1 cellular context compared by ENCODE assay signal in the genomic region with DNA sequence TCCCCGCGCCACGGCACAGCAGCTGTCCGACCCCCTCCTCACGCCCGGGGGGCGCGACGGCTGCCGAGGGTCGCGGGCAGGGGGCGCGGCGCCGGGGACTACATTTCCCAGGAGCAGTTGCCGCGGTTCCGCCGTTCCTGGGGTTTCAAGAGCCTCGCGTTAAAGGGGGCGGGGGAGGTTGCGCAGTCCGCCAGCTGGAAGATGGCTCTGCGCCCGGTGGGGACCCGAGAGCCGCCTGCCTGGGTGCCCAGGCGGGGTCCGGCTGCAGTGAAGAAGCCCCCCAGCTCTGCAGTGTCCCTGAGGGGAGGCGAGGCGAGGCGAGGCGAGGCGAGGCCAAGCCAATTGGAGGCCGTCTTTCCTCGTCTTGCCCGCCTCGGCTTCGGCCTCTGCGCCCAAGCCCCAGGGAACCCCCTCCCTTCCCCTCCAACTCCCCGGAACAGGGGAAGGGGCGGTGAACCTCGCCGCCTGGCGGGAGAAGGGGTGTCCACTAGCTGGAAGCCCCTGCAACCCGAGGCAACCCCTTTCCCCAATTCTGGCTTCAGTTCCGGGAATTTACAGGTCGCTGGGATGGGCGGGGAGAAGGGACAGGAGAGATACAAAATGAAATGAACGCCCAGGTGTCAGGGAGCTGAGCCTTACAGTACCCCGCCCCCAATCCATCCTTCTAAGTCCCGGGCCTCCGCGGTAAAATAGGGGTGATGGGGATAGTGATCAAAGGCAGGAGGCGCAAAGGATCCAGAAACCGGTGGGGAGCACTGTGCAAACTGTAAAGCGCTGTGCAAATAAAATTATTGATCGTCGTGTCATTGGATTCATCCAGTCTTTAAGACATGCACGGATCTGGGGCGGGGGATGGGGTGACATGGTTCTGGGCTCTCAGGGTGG.
TF ChIP-seq lines count a peak whose summit lies in the region.

No MANE protein-coding gene starts in this region.

TF ChIP-seq in HepG2, 621 proteins besides CTCF, POLR2A, EP300 and RAD21 (continued from another document and continues in another):
- TF ChIP-seq, protein P1, sequence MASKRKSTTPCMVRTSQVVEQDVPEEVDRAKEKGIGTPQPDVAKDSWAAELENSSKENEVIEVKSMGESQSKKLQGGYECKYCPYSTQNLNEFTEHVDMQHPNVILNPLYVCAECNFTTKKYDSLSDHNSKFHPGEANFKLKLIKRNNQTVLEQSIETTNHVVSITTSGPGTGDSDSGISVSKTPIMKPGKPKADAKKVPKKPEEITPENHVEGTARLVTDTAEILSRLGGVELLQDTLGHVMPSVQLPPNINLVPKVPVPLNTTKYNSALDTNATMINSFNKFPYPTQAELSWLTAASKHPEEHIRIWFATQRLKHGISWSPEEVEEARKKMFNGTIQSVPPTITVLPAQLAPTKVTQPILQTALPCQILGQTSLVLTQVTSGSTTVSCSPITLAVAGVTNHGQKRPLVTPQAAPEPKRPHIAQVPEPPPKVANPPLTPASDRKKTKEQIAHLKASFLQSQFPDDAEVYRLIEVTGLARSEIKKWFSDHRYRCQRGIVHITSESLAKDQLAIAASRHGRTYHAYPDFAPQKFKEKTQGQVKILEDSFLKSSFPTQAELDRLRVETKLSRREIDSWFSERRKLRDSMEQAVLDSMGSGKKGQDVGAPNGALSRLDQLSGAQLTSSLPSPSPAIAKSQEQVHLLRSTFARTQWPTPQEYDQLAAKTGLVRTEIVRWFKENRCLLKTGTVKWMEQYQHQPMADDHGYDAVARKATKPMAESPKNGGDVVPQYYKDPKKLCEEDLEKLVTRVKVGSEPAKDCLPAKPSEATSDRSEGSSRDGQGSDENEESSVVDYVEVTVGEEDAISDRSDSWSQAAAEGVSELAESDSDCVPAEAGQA (IDR thresholded peaks at IDR 0.05; ENCODE audit: low read depth) = no peak
- TF ChIP-seq, protein P1 (CRISPR knock-in tag; IDR thresholded peaks at IDR 0.05; ENCODE audit: borderline replicate concordance) = 0 out of 2 replicates have a peak, but pooled peaks have one; percentile 57
- TF ChIP-seq, protein P2, sequence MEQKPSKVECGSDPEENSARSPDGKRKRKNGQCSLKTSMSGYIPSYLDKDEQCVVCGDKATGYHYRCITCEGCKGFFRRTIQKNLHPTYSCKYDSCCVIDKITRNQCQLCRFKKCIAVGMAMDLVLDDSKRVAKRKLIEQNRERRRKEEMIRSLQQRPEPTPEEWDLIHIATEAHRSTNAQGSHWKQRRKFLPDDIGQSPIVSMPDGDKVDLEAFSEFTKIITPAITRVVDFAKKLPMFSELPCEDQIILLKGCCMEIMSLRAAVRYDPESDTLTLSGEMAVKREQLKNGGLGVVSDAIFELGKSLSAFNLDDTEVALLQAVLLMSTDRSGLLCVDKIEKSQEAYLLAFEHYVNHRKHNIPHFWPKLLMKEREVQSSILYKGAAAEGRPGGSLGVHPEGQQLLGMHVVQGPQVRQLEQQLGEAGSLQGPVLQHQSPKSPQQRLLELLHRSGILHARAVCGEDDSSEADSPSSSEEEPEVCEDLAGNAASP (CRISPR knock-in tag; IDR thresholded peaks at IDR 0.05; ENCODE audit: borderline replicate concordance) = 0 out of 2 replicates have a peak, but pooled peaks have one; percentile 6
- TF ChIP-seq ZSCAN25 (CRISPR knock-in tag; IDR thresholded peaks at IDR 0.05) = no peak
- TF ChIP-seq, protein P3, sequence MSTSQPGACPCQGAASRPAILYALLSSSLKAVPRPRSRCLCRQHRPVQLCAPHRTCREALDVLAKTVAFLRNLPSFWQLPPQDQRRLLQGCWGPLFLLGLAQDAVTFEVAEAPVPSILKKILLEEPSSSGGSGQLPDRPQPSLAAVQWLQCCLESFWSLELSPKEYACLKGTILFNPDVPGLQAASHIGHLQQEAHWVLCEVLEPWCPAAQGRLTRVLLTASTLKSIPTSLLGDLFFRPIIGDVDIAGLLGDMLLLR (CRISPR knock-in tag; IDR thresholded peaks at IDR 0.05) = no peak
- 0 out of 2 replicates have a peak, but pooled peaks have one; percentile 15 for TF ChIP-seq ZNF788 (CRISPR knock-in tag; IDR thresholded peaks at IDR 0.05; ENCODE audit: borderline replicate concordance)
- peak; percentile 42; the same call in 1 of the 2 replicates for TF ChIP-seq ZBTB42 (CRISPR knock-in tag; IDR thresholded peaks at IDR 0.05)
- TF ChIP-seq ZMAT3 (CRISPR knock-in tag; conservative IDR thresholded peaks at IDR 0.05) = no peak; the same call in 1 of the 2 replicates
- TF ChIP-seq ZNF451 (CRISPR knock-in tag; IDR thresholded peaks at IDR 0.05) = no peak
- TF ChIP-seq JDP2 (CRISPR knock-in tag; IDR thresholded peaks at IDR 0.05; ENCODE audit: borderline replicate concordance) = no peak
- peak; percentile 28 for TF ChIP-seq ZFP90 (CRISPR knock-in tag; IDR thresholded peaks at IDR 0.05; ENCODE audit: borderline replicate concordance)
- peak; percentile 10; the same call in 1 of the 2 replicates for TF ChIP-seq NCOA2 (CRISPR knock-in tag; IDR thresholded peaks at IDR 0.05)
- TF ChIP-seq, protein P4, sequence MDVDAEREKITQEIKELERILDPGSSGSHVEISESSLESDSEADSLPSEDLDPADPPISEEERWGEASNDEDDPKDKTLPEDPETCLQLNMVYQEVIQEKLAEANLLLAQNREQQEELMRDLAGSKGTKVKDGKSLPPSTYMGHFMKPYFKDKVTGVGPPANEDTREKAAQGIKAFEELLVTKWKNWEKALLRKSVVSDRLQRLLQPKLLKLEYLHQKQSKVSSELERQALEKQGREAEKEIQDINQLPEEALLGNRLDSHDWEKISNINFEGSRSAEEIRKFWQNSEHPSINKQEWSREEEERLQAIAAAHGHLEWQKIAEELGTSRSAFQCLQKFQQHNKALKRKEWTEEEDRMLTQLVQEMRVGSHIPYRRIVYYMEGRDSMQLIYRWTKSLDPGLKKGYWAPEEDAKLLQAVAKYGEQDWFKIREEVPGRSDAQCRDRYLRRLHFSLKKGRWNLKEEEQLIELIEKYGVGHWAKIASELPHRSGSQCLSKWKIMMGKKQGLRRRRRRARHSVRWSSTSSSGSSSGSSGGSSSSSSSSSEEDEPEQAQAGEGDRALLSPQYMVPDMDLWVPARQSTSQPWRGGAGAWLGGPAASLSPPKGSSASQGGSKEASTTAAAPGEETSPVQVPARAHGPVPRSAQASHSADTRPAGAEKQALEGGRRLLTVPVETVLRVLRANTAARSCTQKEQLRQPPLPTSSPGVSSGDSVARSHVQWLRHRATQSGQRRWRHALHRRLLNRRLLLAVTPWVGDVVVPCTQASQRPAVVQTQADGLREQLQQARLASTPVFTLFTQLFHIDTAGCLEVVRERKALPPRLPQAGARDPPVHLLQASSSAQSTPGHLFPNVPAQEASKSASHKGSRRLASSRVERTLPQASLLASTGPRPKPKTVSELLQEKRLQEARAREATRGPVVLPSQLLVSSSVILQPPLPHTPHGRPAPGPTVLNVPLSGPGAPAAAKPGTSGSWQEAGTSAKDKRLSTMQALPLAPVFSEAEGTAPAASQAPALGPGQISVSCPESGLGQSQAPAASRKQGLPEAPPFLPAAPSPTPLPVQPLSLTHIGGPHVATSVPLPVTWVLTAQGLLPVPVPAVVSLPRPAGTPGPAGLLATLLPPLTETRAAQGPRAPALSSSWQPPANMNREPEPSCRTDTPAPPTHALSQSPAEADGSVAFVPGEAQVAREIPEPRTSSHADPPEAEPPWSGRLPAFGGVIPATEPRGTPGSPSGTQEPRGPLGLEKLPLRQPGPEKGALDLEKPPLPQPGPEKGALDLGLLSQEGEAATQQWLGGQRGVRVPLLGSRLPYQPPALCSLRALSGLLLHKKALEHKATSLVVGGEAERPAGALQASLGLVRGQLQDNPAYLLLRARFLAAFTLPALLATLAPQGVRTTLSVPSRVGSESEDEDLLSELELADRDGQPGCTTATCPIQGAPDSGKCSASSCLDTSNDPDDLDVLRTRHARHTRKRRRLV (CRISPR knock-in tag; IDR thresholded peaks at IDR 0.05) = no peak
- peak; percentile 60 for TF ChIP-seq ZNF629 (CRISPR knock-in tag; conservative IDR thresholded peaks at IDR 0.05)
- TF ChIP-seq NR1H2 (CRISPR knock-in tag; IDR thresholded peaks at IDR 0.05; ENCODE audit: borderline replicate concordance, low read depth) = no peak
- no peak for TF ChIP-seq ZNF569 (CRISPR knock-in tag; IDR thresholded peaks at IDR 0.05; ENCODE audit: borderline replicate concordance)
- no peak for TF ChIP-seq CENPX (CRISPR knock-in tag; IDR thresholded peaks at IDR 0.05)
- no peak for TF ChIP-seq ZNF83 (CRISPR knock-in tag; IDR thresholded peaks at IDR 0.05; ENCODE audit: borderline replicate concordance)
- peak; percentile 23; the same call in 1 of the 2 replicates for TF ChIP-seq ZFX (CRISPR knock-in tag; IDR thresholded peaks at IDR 0.05; ENCODE audit: low read depth)
- peak; percentile 55; the same call in 1 of the 2 replicates for TF ChIP-seq ZSCAN31 (CRISPR knock-in tag; IDR thresholded peaks at IDR 0.05; ENCODE audit: low read depth)
- TF ChIP-seq, protein P5, sequence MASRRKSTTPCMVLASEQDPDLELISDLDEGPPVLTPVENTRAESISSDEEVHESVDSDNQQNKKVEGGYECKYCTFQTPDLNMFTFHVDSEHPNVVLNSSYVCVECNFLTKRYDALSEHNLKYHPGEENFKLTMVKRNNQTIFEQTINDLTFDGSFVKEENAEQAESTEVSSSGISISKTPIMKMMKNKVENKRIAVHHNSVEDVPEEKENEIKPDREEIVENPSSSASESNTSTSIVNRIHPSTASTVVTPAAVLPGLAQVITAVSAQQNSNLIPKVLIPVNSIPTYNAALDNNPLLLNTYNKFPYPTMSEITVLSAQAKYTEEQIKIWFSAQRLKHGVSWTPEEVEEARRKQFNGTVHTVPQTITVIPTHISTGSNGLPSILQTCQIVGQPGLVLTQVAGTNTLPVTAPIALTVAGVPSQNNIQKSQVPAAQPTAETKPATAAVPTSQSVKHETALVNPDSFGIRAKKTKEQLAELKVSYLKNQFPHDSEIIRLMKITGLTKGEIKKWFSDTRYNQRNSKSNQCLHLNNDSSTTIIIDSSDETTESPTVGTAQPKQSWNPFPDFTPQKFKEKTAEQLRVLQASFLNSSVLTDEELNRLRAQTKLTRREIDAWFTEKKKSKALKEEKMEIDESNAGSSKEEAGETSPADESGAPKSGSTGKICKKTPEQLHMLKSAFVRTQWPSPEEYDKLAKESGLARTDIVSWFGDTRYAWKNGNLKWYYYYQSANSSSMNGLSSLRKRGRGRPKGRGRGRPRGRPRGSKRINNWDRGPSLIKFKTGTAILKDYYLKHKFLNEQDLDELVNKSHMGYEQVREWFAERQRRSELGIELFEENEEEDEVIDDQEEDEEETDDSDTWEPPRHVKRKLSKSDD (CRISPR knock-in tag; IDR thresholded peaks at IDR 0.05; ENCODE audit: low read depth) = 0 out of 2 replicates have a peak, but pooled peaks have one; percentile 22
- no peak for TF ChIP-seq TCF12 (IDR thresholded peaks at IDR 0.05)
- no peak for TF ChIP-seq TCF12 (CRISPR knock-in tag; IDR thresholded peaks at IDR 0.05)
- TF ChIP-seq, protein P6, sequence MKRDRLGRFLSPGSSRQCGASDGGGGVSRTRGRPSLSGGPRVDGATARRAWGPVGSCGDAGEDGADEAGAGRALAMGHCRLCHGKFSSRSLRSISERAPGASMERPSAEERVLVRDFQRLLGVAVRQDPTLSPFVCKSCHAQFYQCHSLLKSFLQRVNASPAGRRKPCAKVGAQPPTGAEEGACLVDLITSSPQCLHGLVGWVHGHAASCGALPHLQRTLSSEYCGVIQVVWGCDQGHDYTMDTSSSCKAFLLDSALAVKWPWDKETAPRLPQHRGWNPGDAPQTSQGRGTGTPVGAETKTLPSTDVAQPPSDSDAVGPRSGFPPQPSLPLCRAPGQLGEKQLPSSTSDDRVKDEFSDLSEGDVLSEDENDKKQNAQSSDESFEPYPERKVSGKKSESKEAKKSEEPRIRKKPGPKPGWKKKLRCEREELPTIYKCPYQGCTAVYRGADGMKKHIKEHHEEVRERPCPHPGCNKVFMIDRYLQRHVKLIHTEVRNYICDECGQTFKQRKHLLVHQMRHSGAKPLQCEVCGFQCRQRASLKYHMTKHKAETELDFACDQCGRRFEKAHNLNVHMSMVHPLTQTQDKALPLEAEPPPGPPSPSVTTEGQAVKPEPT (CRISPR knock-in tag; IDR thresholded peaks at IDR 0.05; ENCODE audit: low read depth) = no peak
- no peak for TF ChIP-seq ZNF292 (CRISPR knock-in tag; IDR thresholded peaks at IDR 0.05; ENCODE audit: borderline replicate concordance, low read depth)
- TF ChIP-seq RARG (CRISPR knock-in tag; IDR thresholded peaks at IDR 0.05; ENCODE audit: low read depth) = no peak
- no peak for TF ChIP-seq ZNF776 (CRISPR knock-in tag; IDR thresholded peaks at IDR 0.05)
- TF ChIP-seq POLR2G (IDR thresholded peaks at IDR 0.05; ENCODE audit: low read depth, low read length) = 0 out of 2 replicates have a peak, but pooled peaks have one; percentile 21
- no peak for TF ChIP-seq PAF1 (CRISPR knock-in tag; IDR thresholded peaks at IDR 0.05)
- TF ChIP-seq, protein P7, sequence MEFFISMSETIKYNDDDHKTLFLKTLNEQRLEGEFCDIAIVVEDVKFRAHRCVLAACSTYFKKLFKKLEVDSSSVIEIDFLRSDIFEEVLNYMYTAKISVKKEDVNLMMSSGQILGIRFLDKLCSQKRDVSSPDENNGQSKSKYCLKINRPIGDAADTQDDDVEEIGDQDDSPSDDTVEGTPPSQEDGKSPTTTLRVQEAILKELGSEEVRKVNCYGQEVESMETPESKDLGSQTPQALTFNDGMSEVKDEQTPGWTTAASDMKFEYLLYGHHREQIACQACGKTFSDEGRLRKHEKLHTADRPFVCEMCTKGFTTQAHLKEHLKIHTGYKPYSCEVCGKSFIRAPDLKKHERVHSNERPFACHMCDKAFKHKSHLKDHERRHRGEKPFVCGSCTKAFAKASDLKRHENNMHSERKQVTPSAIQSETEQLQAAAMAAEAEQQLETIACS (CRISPR knock-in tag; IDR thresholded peaks at IDR 0.05) = no peak
- TF ChIP-seq ZNF549 (CRISPR knock-in tag; IDR thresholded peaks at IDR 0.05) = no peak
